21 cellular contexts compared by ENCODE assay signal in the genomic region with DNA sequence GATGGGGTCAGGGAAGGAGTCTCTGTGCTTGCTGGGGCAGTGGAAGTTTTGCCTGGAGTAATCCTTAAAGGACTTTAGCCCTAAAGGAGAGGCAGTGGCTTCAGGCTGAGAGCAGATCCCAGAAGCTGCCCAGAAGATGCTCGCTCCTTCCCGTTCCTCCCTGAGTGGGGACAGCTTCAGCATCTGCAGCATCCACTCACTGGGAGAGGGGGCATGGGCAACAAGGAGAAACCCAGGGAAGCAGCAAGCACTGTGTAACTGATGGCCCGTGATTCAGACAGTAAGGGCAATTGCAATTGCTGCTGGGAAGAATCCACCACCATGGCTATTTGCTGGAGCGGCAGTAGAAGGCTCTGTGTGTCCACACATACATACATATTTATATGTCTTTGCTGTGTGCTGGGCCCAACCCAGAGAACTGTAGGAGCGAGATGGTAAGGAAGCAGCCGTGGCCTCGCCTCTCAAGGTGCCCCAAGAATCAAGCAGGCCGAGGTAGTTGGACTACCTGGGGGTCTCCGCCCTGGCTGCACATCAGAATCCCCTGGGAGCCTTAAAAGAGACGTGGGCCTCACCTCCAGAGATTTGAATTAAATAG. TPM values are rescaled to one million over a fixed set of nuclear protein-coding genes. Genes with fewer than 3 reads are reported as not detected.
"Had no signal": no experiment of that assay in that cellular context is flagged by ENCODE, and none has a peak within 500 bp of the region (broad histone marks: within the 10 kb centered on the region; RNA-seq: fewer than 3 reads in every experiment).

No MANE protein-coding gene starts in this region.

- DNase-seq: dermis blood vessel endothelial cell; dorsolateral prefrontal cortex; effector CD4-positive, alpha-beta T cell; effector memory CD4-positive, alpha-beta T cell; foreskin keratinocyte; heart left ventricle; hypothalamus; immature natural killer cell; islet precursor cell; kidney; kidney glomerular epithelial cell; left lung; left ventricle myocardium superior; lower lobe of right lung; mesenchymal stem cell; midbrain had no signal

- H3K36me3 ChIP-seq: esophagus muscularis mucosa, gastroesophageal sphincter, heart left ventricle, left lung, lower lobe of right lung had no signal

- H3K4me3 ChIP-seq: coronary artery, dorsolateral prefrontal cortex, esophagus muscularis mucosa, gastroesophageal sphincter, heart left ventricle, hepatocyte, left lung, lower lobe of right lung had no signal

- ATAC-seq: foreskin keratinocyte, gastroesophageal sphincter, heart left ventricle, left lung, left ventricle myocardium superior, lower lobe of right lung had no signal

- H3K27ac ChIP-seq: coronary artery, dorsolateral prefrontal cortex, esophagus muscularis mucosa, foreskin keratinocyte, gastroesophageal sphincter, heart left ventricle, hepatocyte, left lung, lower lobe of right lung had no signal

- H3K9me3 ChIP-seq: esophagus muscularis mucosa, gastroesophageal sphincter, heart left ventricle, left lung, lower lobe of right lung had no signal

- H3K4me1 ChIP-seq: gastroesophageal sphincter had no signal

RNA-seq across cellular contexts. Expression of gene PAQR5, which starts 5.8 kb away (rescaled TPM):
- total RNA-seq: dermis blood vessel endothelial cell, lung microvascular endothelial cell had no signal
